Comparison of ENCODE assay signal across 8 cellular contexts in the genomic region with DNA sequence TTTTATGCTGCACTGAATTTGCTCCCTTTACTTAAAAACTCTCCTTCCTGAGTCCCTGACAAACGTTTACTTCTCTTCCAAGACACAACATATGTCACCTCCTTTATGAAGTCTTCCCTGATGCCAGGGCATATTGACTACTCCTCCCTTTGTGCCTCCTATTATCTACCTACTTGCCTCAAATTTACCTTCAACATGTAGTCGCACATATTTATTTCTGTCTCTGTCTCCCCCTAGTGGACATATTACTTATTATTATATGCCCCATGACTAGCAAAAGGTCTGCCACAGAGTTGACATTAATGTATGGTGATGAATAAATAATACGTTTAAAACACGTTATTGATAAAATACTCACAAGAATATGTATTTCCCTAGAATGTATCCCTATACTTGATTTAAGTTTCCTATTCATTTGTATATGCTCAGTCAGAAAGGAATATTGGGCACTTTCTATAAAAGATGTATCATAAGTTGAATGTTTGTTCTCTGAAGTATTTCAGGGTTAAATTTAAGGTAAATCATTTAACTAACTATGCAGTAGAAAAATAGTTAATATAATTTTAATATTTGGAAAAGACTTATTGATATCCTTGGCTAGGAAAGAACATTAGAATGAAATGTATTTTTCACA.
DNase-seq lines count a peak whose midpoint lies in the region; ATAC-seq and TF ChIP-seq lines count a peak whose summit lies in the region.

No MANE protein-coding gene starts in this region.

- H3K4me2 ChIP-seq in KMS-11 (no peak overlapping the region), PC-9 (no peak overlapping the region)

- no peak overlapping the region for H3K9ac ChIP-seq in KMS-11

- TF ChIP-seq CTCF in GM10248 (IDR thresholded peaks at IDR 0.05; ENCODE audit: control extremely low read depth, extremely low read depth, low read depth, missing control alignments) (peak; percentile 59), KMS-11 (conservative IDR thresholded peaks at IDR 0.05; ENCODE audit: low read depth, low read length) (peak; percentile 75), PC-9 (conservative IDR thresholded peaks at IDR 0.05) (peak; percentile 82), epithelial cell of proximal tubule (conservative IDR thresholded peaks at IDR 0.05; ENCODE audit: low read depth, low read length) (peak; percentile 73), psoas muscle (IDR thresholded peaks at IDR 0.05) (peak; percentile 47)

- WGBS in psoas muscle, 3 donors, result 5 to 7% (median 6%) methylated on average over 4 of the region's 4 CpGs
- WGBS in right cardiac atrium, result 3% methylated on average over 4 of the region's 4 CpGs

- H2AFZ ChIP-seq in KMS-11 (ENCODE audit: low read depth) (no peak overlapping the region), PC-9 (no peak overlapping the region)

- intact Hi-C loops in PC-9 (cut with micrococcal nuclease; ENCODE audit: unreplicated experiment) (loop anchor here (1.0 to 5.0 kb wide), 4 partner anchors 279 to 710 kb away; no protein-coding TSS in a partner anchor), psoas muscle (cut with DNase I) (loop anchor here in 1 of 2 donors (5.0 kb wide), 1 partner anchor 320 kb away; no protein-coding TSS in a partner anchor), right cardiac atrium (cut with DNase I) (no loop called here)

- H3K9me2 ChIP-seq in PC-9 (ENCODE audit: insufficient read depth), result no peaks in the 10 kb centered on the region

- no TSS peak for BruUV-seq in PC-9 (replicated peaks; lab: Mats Ljungman, UMichigan)

- no peaks in the 10 kb centered on the region for H3K27me3 ChIP-seq in KMS-11 (ENCODE audit: insufficient read depth, low read depth)
- H3K27me3 ChIP-seq in PC-9 (ENCODE audit: insufficient read depth, low read depth), result no peaks in the 10 kb centered on the region
- H3K27me3 ChIP-seq in psoas muscle (ENCODE audit: insufficient read depth in 3 of 3, low read length in 2 of 3), result no peaks in the 10 kb centered on the region
- no peaks in the 10 kb centered on the region for H3K27me3 ChIP-seq in right cardiac atrium (ENCODE audit: control insufficient read depth, insufficient read depth)

- no peaks in the 10 kb centered on the region for H3F3A ChIP-seq in PC-9 (ENCODE audit: insufficient read depth, low read depth)

- POLR2A ChIA-PET in GM10248 (lab: Yijun Ruan, JAX), result no interaction called here
- POLR2A ChIA-PET in PC-9 (lab: Charles Lee; ENCODE audit: unreplicated experiment), result no interaction called here

- no peaks in the 10 kb centered on the region for H3K4me1 ChIP-seq in KMS-11 (ENCODE audit: low read depth, poor library complexity, severe bottlenecking)
- no peaks in the 10 kb centered on the region for H3K4me1 ChIP-seq in PC-9 (replicated peaks; ENCODE audit: insufficient read depth)
- no peaks in the 10 kb centered on the region for H3K4me1 ChIP-seq in psoas muscle
- H3K4me1 ChIP-seq in right cardiac atrium (ENCODE audit: control insufficient read depth, insufficient read depth, low read length), result no peaks in the 10 kb centered on the region

- H3K36me3 ChIP-seq in KMS-11 (ENCODE audit: insufficient read depth), result no peaks in the 10 kb centered on the region
- H3K36me3 ChIP-seq in PC-9 (ENCODE audit: low read depth), result no peaks in the 10 kb centered on the region
- no peaks in the 10 kb centered on the region for H3K36me3 ChIP-seq in psoas muscle (ENCODE audit: insufficient read depth in 1 of 2, low read depth in 1 of 2)

- peak; percentile 8 for DNase-seq in GM10248 (ENCODE audit: extremely low spot score)
- DNase-seq in PC-9, result no peak
- peak; percentile 32 for DNase-seq in epithelial cell of proximal tubule (ENCODE audit: low read depth)
- no peak for DNase-seq in psoas muscle
- no peak for DNase-seq in stimulated activated CD4-positive, alpha-beta T cell treated with anti-CD3 and anti-CD28 coated beads, Interleukin-4, amount 100 ng/mL, for 1 hour
- DNase-seq in right cardiac atrium, result no peak

- H3K9me3 ChIP-seq in PC-9 (ENCODE audit: insufficient read depth, low read depth) (no peaks in the 10 kb centered on the region), psoas muscle (no peaks in the 10 kb centered on the region), right cardiac atrium (ENCODE audit: control insufficient read depth, low read length) (no peaks in the 10 kb centered on the region)

- no peaks in the 10 kb centered on the region for H4K20me1 ChIP-seq in KMS-11 (ENCODE audit: insufficient read depth)
- no peaks in the 10 kb centered on the region for H4K20me1 ChIP-seq in PC-9 (ENCODE audit: insufficient read depth)

- H3K27ac ChIP-seq in KMS-11 (no peak overlapping the region), PC-9 (no peak overlapping the region), psoas muscle (no peak overlapping the region), right cardiac atrium (ENCODE audit: low read length) (no peak overlapping the region)

- H3K79me2 ChIP-seq in KMS-11 (ENCODE audit: insufficient read depth, low read depth) (no peaks in the 10 kb centered on the region), PC-9 (ENCODE audit: low read depth) (no peaks in the 10 kb centered on the region)

- H3K4me3 ChIP-seq in KMS-11 (IDR thresholded peaks at IDR 0.05; ENCODE audit: insufficient read depth, low read depth, low read length) (no peak overlapping the region), PC-9 (no peak overlapping the region), epithelial cell of proximal tubule (ENCODE audit: low read depth, low read length) (no peak overlapping the region), psoas muscle (no peak overlapping the region), right cardiac atrium (ENCODE audit: low read length) (no peak overlapping the region)

- ATAC-seq in GM21786 (IDR thresholded peaks at IDR 0.05; ENCODE audit: unreplicated experiment), result peak; percentile 87
- no peak for ATAC-seq in psoas muscle
- no peak for ATAC-seq in right cardiac atrium

- CTCF ChIA-PET in GM10248 (lab: Yijun Ruan, JAX), result no interaction called here
- CTCF ChIA-PET in PC-9 (lab: Charles Lee), result no interaction called here

Comparison
In these comparisons a context has a peak if more than half of its experiments do, and no peak if none do; other contexts are left out.
1. DNase-seq: peak in GM10248 (single experiment) and epithelial cell of proximal tubule (single experiment); none in PC-9 (0 of 2), psoas muscle (0 of 2), stimulated activated CD4-positive, alpha-beta T cell treated with anti-CD3 and anti-CD28 coated beads, Interleukin-4, amount 100 ng/mL, for 1 hour (single experiment) and right cardiac atrium (0 of 3).
2. Peak in every context shown above with its lines, with median percentiles within 50 percentile points of each other: CTCF ChIP-seq.